12 cellular contexts compared by ENCODE assay signal in the genomic region with DNA sequence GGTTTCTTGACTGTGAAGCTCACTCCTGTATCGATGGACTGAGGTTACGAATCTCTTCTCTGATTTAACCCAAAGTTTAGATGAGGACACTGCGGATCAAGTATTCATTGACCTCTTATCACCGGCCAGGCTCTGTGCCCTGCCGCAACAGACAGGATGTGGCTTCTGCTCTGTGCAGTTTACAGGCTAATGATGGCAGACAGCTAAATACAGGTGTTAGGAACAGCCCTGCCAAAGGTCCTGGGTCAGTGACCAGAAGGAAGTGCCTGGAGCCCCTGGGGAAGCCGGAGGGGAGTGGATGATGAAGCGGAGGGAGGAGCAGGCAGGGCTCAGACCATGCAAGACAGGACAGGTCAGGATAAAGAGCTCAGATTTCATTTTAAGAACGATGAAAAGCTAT. TPM values are rescaled to one million over a fixed set of nuclear protein-coding genes. Genes with fewer than 3 reads are reported as not detected.
DNase-seq lines count a peak whose midpoint lies in the region; ATAC-seq, FAIRE-seq and TF ChIP-seq lines count a peak whose summit lies in the region.
"Had no signal": no experiment of that assay in that cellular context is flagged by ENCODE, and none has a peak within 500 bp of the region (broad histone marks: within the 10 kb centered on the region; RNA-seq: fewer than 3 reads in every experiment).

No MANE protein-coding gene starts in this region.

- CTCF ChIA-PET in K562 (lab: Yijun Ruan, JAX; ENCODE audit: low intra/inter-chr PET ratio): interaction anchor here (0.9 kb wide), 1 partner anchor 231 kb away, joined by 3 read pairs; no protein-coding TSS in a partner anchor

- FAIRE-seq in K562 (lab: Jason Lieb, UNC): no peak
- FAIRE-seq: keratinocyte had no signal

- H3K9me3 ChIP-seq in BLaER1 treated with 17β-estradiol and CSF1 and Interleukin-3, amounts not matched to agents 10 nM and 100 nM (replicated peaks in 1 of 11): no peaks in the 10 kb centered on the region
- no peaks in the 10 kb centered on the region for H3K9me3 ChIP-seq in K562 (replicated peaks; ENCODE audit: control insufficient read depth, insufficient read depth, low read depth, low read length)
- H3K9me3 ChIP-seq: tibial artery had no signal

- H3K9me1 ChIP-seq in K562 (ENCODE audit: control insufficient read depth, insufficient read depth, low read length): no peaks in the 10 kb centered on the region

- 3% methylated on average over 8 of the region's 8 CpGs for WGBS in K562 (ENCODE audit: insufficient coverage, low coverage, missing lambda C conversion rate)

- no peaks in the 10 kb centered on the region for H3K79me2 ChIP-seq in K562 (ENCODE audit: control insufficient read depth, insufficient read depth, low read length)

- in situ Hi-C loops in K562 (cut with MboI): no loop called here

- peak overlapping the region in 2 of 10 experiments; percentile 16 to 28; a peak in 3 of 20 replicates for H3K4me3 ChIP-seq in BLaER1 treated with 17β-estradiol and CSF1 and Interleukin-3, amounts not matched to agents 10 nM and 100 nM
- no peak overlapping the region for H3K4me3 ChIP-seq in K562
- H3K4me3 ChIP-seq: dorsolateral prefrontal cortex, tibial artery had no signal

- TF ChIP-seq CTCF in K562 (IDR thresholded peaks at IDR 0.05 in 2 of 3, conservative IDR thresholded peaks at IDR 0.05 in 1 of 3; ENCODE audit: insufficient read depth in 2 of 3, low read depth in 1 of 3, low read length in 3 of 3): no peak

- no peak for TF ChIP-seq POLR2A in K562 (conservative IDR thresholded peaks at IDR 0.05)

- peak; percentile 78 for TF ChIP-seq EP300 in K562 (IDR thresholded peaks at IDR 0.05; ENCODE audit: low read length)

- peak overlapping the region; percentile 54 to 95 (median 83) for H3K4me2 ChIP-seq in BLaER1 treated with 17β-estradiol and CSF1 and Interleukin-3, amounts not matched to agents 10 nM and 100 nM
- no peak overlapping the region for H3K4me2 ChIP-seq in K562 (ENCODE audit: insufficient read depth, low read length)

- H4K20me1 ChIP-seq in BLaER1 treated with 17β-estradiol and CSF1 and Interleukin-3, amounts not matched to agents 10 nM and 100 nM: peaks cover 0 to 34% (median 8%) of the 10 kb centered on the region in 11 experiments; a peak in 11 of 22 replicates
- H4K20me1 ChIP-seq in K562 (replicated peaks; ENCODE audit: control insufficient read depth, insufficient read depth, low read length): peaks cover 3% of the 10 kb centered on the region; the same call in 1 of the 2 replicates

- no peaks in the 10 kb centered on the region for H3K27me3 ChIP-seq in BLaER1 treated with 17β-estradiol and CSF1 and Interleukin-3, amounts not matched to agents 10 nM and 100 nM
- H3K27me3 ChIP-seq in K562 (ENCODE audit: control insufficient read depth in 2 of 2, insufficient read depth in 2 of 2, low read length in 2 of 2): no peaks in the 10 kb centered on the region
- H3K27me3 ChIP-seq: dorsolateral prefrontal cortex, tibial artery had no signal

- H3K4me1 ChIP-seq in BLaER1 treated with 17β-estradiol and CSF1 and Interleukin-3, amounts not matched to agents 10 nM and 100 nM: peaks cover 21 to 88% (median 69%) of the 10 kb centered on the region in 10 experiments
- peaks cover 3 to 8% of the 10 kb centered on the region in 2 experiments; a peak in 3 of 5 replicates for H3K4me1 ChIP-seq in K562 (replicated peaks in 1 of 2; ENCODE audit: control insufficient read depth in 2 of 2, insufficient read depth in 2 of 2, low read length in 2 of 2)

- no peak for TF ChIP-seq RAD21 in K562 (CRISPR knock-in tag; conservative IDR thresholded peaks at IDR 0.05 in 1 of 2, IDR thresholded peaks at IDR 0.05 in 1 of 2)

- DNase-seq in K562 (ENCODE audit: extremely low read depth in 1 of 4, low spot score in 3 of 4) (peak in 2 of 4 experiments; percentile 13 to 43), NCI-H748 treated with DMSO at 0.1 percent for 48 hours (lab: John Stamatoyannopoulos, UW) (no peak), AML-193 (lab: John Stamatoyannopoulos, UW) (no peak), inferior parietal cortex (ENCODE audit: extremely low spot score) (no peak)

- ATAC-seq in GM19452 (IDR thresholded peaks at IDR 0.05; ENCODE audit: unreplicated experiment): peak; percentile 79
- ATAC-seq in HG03354 (IDR thresholded peaks at IDR 0.05; ENCODE audit: poor library complexity, severe bottlenecking, unreplicated experiment): peak; percentile 68
- ATAC-seq in K562: peak; percentile 10
- ATAC-seq in HG02852 (IDR thresholded peaks at IDR 0.05; ENCODE audit: unreplicated experiment): no peak
- ATAC-seq: HCT116 had no signal

- H3K27ac ChIP-seq in BLaER1 treated with 17β-estradiol and CSF1 and Interleukin-3, amounts not matched to agents 10 nM and 100 nM: peak overlapping the region in 5 of 11 experiments; percentile 21 to 60 (median 42); a peak in 8 of 22 replicates
- H3K27ac ChIP-seq in K562 (ENCODE audit: extremely low read depth, low read depth, low read length): no peak overlapping the region
- H3K27ac ChIP-seq: dorsolateral prefrontal cortex, tibial artery had no signal

- H3K36me3 ChIP-seq in BLaER1 treated with 17β-estradiol and CSF1 and Interleukin-3, amounts not matched to agents 10 nM and 100 nM: no peaks in the 10 kb centered on the region
- H3K36me3 ChIP-seq in K562 (ENCODE audit: control insufficient read depth, insufficient read depth, low read length): no peaks in the 10 kb centered on the region
- H3K36me3 ChIP-seq: tibial artery had no signal

- intact Hi-C loops in K562 (cut with micrococcal nuclease): loop anchor here (10.0 kb wide), 2 partner anchors 261 to 571 kb away; no protein-coding TSS in a partner anchor

- POLR2A ChIA-PET in K562 (lab: Yijun Ruan, JAX): interaction anchor here (1.4 kb wide), 1 partner anchor 10 kb away, joined by 3 read pairs; no protein-coding TSS in a partner anchor

- H2AFZ ChIP-seq in K562 (ENCODE audit: low read depth, low read length): no peak overlapping the region

- H3K9ac ChIP-seq in BLaER1 treated with 17β-estradiol and CSF1 and Interleukin-3, amounts not matched to agents 10 nM and 100 nM: peak overlapping the region in 8 of 11 experiments; percentile 32 to 62 (median 46); a peak in 12 of 22 replicates
- peak overlapping the region in 1 of 2 experiments; percentile 52; a peak in 1 of 4 replicates for H3K9ac ChIP-seq in K562 (ENCODE audit: insufficient read depth in 1 of 2, low read depth in 2 of 2, low read length in 2 of 2)

- BruUV-seq in K562 (replicated peaks; lab: Mats Ljungman, UMichigan): no TSS peak

TF ChIP-seq in K562, 482 proteins besides CTCF, POLR2A, EP300 and RAD21 (continues in another document):
- TF ChIP-seq NCOA2 (IDR thresholded peaks at IDR 0.05; ENCODE audit: partially characterized antibody in 2 of 2) (no peak), CBFA2T3 (IDR thresholded peaks at IDR 0.05) (peak; percentile 94), USF1 (CRISPR knock-in tag; IDR thresholded peaks at IDR 0.05) (no peak), RCOR1 (IDR thresholded peaks at IDR 0.05; ENCODE audit: borderline replicate concordance in 1 of 2, low read depth in 2 of 2, low read length in 2 of 2) (peak in 1 of 2 experiments; percentile 93; a peak in 2 of 4 replicates), ARID2 (IDR thresholded peaks at IDR 0.05) (no peak), MTF1 (CRISPR knock-in tag; IDR thresholded peaks at IDR 0.05; ENCODE audit: borderline replicate concordance) (no peak), GATAD2A (IDR thresholded peaks at IDR 0.05) (no peak), ADNP (tag; IDR thresholded peaks at IDR 0.05) (no peak), ESRRA (IDR thresholded peaks at IDR 0.05; ENCODE audit: borderline replicate concordance, low read depth) (peak; percentile 14; the same call in 1 of the 2 replicates), TAF9B (IDR thresholded peaks at IDR 0.05; ENCODE audit: partially characterized antibody) (no peak), ZBTB8A (IDR thresholded peaks at IDR 0.05; ENCODE audit: partially characterized antibody) (no peak), SOX6 (IDR thresholded peaks at IDR 0.05) (0 out of 2 replicates have a peak, but pooled peaks have one; percentile 21)

RNA-seq across cellular contexts. Expression of gene HAPSTR1, which starts 44.4 kb away (rescaled TPM):
- total RNA-seq in K562 (2011; cell fraction: chromatin; rRNA removed; ENCODE audit: low replicate concordance): 41.9 and 121 TPM in 2 replicates
- 24.8 and 28.7 TPM in 2 replicates for total RNA-seq in K562 (2011; cell fraction: nucleolus; rRNA removed)
- 80.9 and 151 TPM in 2 replicates for total RNA-seq in K562 (2011; cell fraction: nucleoplasm; rRNA removed)
- total RNA-seq in K562 (2014; rRNA removed) (40.9 and 43.4 TPM in 2 replicates), K562 (2014; rRNA removed; fragmentation: Illumina TruSeq; extraction: Trizol) (56.1 and 69.9 TPM in 2 replicates), K562 (2015; rRNA removed; fragmentation: Illumina TruSeq; extraction: Trizol) (38.3 and 40.2 TPM in 2 replicates), K562 (2021) (53.8 and 67.9 TPM in 2 replicates)
- polyA plus RNA-seq in K562 (2011; rRNA removed) (28.2 and 36.5 TPM in 2 replicates), K562 (2014; fragmentation: Illumina TruSeq; extraction: Trizol) (27.7 and 30.7 TPM in 2 replicates), K562 (2014; fragmentation: Nextera tagmentation; extraction: Ambion mirVana) (10 to 100 TPM; 10.8 to 17.4 TPM), K562 (2014; rRNA removed) (25.3 and 30.4 TPM in 2 replicates)
- 9.7 and 16.7 TPM in 2 replicates for polyA plus RNA-seq in K562 (2011; cell fraction: cytosol; rRNA removed)
- polyA plus RNA-seq in K562 (2011; cell fraction: nucleus; rRNA removed): 23.1 and 24.2 TPM in 2 replicates
- 17.2 and 18.7 TPM in 2 replicates for polyA plus RNA-seq in K562 (2012)
- 73.0 and 82.3 TPM in 2 replicates for polyA minus RNA-seq in K562 (2011; rRNA and poly(A)+ RNA removed)
- 24.2 and 35.8 TPM in 2 replicates for polyA minus RNA-seq in K562 (2011; cell fraction: cytosol; rRNA and poly(A)+ RNA removed)
- polyA minus RNA-seq in K562 (2011; cell fraction: nucleus; rRNA and poly(A)+ RNA removed): 17.8 and 27.5 TPM in 2 replicates
